8 cellular contexts compared by ENCODE assay signal in the genomic region with DNA sequence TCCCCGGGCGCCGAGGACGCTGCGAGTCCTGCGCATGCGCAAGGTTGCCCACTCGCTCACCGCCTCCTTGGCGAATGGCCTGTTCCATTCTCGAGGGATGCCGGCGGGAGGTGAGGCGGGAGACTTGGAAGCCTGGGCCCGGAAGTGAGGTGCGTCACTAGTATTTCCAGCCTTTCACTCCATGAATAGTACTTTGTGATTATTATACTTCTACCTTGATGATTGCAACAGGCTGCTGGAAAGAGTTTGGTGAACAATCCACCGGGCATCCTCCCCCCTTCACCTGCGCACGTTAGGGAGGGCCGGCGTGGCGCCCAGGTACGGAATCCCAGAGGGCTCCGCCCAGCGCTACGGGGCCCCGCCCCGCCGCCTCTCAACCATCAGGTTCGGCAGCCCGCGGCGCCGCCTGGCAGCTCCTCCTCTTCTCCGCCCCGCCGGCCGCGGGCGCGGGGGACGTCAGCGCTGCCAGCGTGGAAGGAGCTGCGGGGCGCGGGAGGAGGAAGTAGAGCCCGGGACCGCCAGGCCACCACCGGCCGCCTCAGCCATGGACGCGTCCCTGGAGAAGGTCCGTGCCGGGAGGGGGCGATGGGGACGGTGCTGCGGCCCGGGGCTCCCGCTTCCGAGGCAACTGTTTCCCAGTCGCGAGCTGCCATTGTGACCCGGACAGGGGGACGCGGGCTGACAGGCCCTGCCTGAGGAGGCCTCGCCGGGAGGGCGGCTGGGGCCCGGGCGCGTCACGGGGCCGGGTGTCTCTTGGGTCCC. TPM values are rescaled to one million over a fixed set of nuclear protein-coding genes. Genes with fewer than 3 reads are reported as not detected.
DNase-seq lines count a peak whose midpoint lies in the region; TF ChIP-seq lines count a peak whose summit lies in the region.
"Not testable (repeated sequence)": the region's sequence is repeated elsewhere in the genome, so short reads cannot be mapped to it uniquely, and the experiment has no call there.

A gene with protein sequence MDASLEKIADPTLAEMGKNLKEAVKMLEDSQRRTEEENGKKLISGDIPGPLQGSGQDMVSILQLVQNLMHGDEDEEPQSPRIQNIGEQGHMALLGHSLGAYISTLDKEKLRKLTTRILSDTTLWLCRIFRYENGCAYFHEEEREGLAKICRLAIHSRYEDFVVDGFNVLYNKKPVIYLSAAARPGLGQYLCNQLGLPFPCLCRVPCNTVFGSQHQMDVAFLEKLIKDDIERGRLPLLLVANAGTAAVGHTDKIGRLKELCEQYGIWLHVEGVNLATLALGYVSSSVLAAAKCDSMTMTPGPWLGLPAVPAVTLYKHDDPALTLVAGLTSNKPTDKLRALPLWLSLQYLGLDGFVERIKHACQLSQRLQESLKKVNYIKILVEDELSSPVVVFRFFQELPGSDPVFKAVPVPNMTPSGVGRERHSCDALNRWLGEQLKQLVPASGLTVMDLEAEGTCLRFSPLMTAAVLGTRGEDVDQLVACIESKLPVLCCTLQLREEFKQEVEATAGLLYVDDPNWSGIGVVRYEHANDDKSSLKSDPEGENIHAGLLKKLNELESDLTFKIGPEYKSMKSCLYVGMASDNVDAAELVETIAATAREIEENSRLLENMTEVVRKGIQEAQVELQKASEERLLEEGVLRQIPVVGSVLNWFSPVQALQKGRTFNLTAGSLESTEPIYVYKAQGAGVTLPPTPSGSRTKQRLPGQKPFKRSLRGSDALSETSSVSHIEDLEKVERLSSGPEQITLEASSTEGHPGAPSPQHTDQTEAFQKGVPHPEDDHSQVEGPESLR (plus strand): TSS at position 371 of the 762 bp plus-strand sequence. CDS start 174 bp downstream, at position 545.

- not testable (repeated sequence) for TF ChIP-seq CTCF in GM20000 (IDR thresholded peaks at IDR 0.05; ENCODE audit: extremely low read depth, missing control alignments)

- peak; percentile 65 for DNase-seq in CMK (ENCODE audit: low read depth)
- peak; percentile 97 for DNase-seq in GM20000 (ENCODE audit: low spot score)
- peak; percentile 99 for DNase-seq in HT-29 (ENCODE audit: low spot score)
- DNase-seq in NK-92 treated with Interleukin-12 subunit alpha and Interleukin-12 subunit beta, amount 100 ng/mL, for 24 hours (lab: John Stamatoyannopoulos, UW) = peak; percentile 97
- peak; percentile 100 for DNase-seq in activated CD8-positive, alpha-beta memory T cell treated with anti-CD3 and anti-CD28 coated beads for 24 hours
- peak; percentile 93 for DNase-seq in effector CD8-positive, alpha-beta T cell (lab: John Stamatoyannopoulos, UW)
- DNase-seq in lung microvascular endothelial cell (ENCODE audit: low read depth in 2 of 2) = peak; percentile 87 to 89
- DNase-seq in stimulated activated CD4-positive, alpha-beta T cell treated with anti-CD3 and anti-CD28 coated beads, TNF-alpha, amount 100 ng/mL, for 4 hours (ENCODE audit: low read depth in 3 of 3) = peak; percentile 97 to 98 (median 98)

RNA-seq across cellular contexts. Expression of the gene that starts here (rescaled TPM):
- 75.5 and 80.3 TPM in 2 replicates for total RNA-seq in HT-29 (2014; rRNA removed; shearing (Covaris generic))
- total RNA-seq in lung microvascular endothelial cell = 68.0 and 119 TPM in 2 replicates

Comparison
In these comparisons a context has a peak if more than half of its experiments do, and no peak if none do; other contexts are left out.
1. Peak in every context shown above with its lines: DNase-seq.